ENCODE assay signal across 8 cellular contexts in genomic region chr17:46579083-46580075, GRCh38. TPM values are rescaled to one million over a fixed set of nuclear protein-coding genes. Genes with fewer than 3 reads are reported as not detected.
A peak's percentile ranks its signal among the peaks of the same experiment; 100 is the strongest.
DNase-seq lines count a peak whose midpoint lies in the region; ATAC-seq, FAIRE-seq and TF ChIP-seq lines count a peak whose summit lies in the region.
"Not testable (repeated sequence)": the region's sequence is repeated elsewhere in the genome, so short reads cannot be mapped to it uniquely, and the experiment has no call there.

TSS of gene ARL17A (minus strand) at chr17:46579691. CDS start at chr17:46576322, 3,369 bp downstream.

- DNase-seq in activated CD8-positive, alpha-beta memory T cell treated with anti-CD3 and anti-CD28 coated beads for 48 hours (ENCODE audit: low read depth in 2 of 3, low spot score in 2 of 3): peak; percentile 0 to 40 (median 33)
- DNase-seq in chondrocyte (ENCODE audit: low spot score): peak; percentile 71
- peak; percentile 88 for DNase-seq in lower lobe of right lung
- DNase-seq in stimulated activated CD4-positive, alpha-beta T cell treated with anti-CD3 and anti-CD28 coated beads, Interleukin-15, amount 100 ng/mL, for 48 hours (ENCODE audit: low read depth in 2 of 2): peak; percentile 57 to 72
- DNase-seq in urothelium cell line (ENCODE audit: low spot score): not testable (repeated sequence)

- not testable (repeated sequence) for H3K27me3 ChIP-seq in OCI-LY3 (ENCODE audit: low read depth, low read length); lower lobe of right lung (ENCODE audit: low read depth)

- not testable (repeated sequence) for H3K9me3 ChIP-seq in OCI-LY3 (ENCODE audit: insufficient read depth, low read length); lower lobe of right lung

- H3K9ac ChIP-seq in OCI-LY3 (ENCODE audit: low read length): peak within 1 kb of the TSS; percentile 33; the same call in 1 of the 2 replicates

- peak within 1 kb of the TSS; percentile 59 for H3K4me3 Mint-ChIP-seq in chondrocyte (ENCODE audit: unreplicated experiment)

- not testable (repeated sequence) for H3K9me3 Mint-ChIP-seq in chondrocyte (ENCODE audit: low read depth)

- H3K4me2 ChIP-seq in OCI-LY3 (ENCODE audit: low read length): peak within 1 kb of the TSS; percentile 57

- peak; percentile 100 for FAIRE-seq in urothelium cell line (lab: Jason Lieb, UNC)

- H3K4me1 ChIP-seq in OCI-LY3 (ENCODE audit: low read length); lower lobe of right lung: not testable (repeated sequence)

- H3K36me3 Mint-ChIP-seq in chondrocyte (ENCODE audit: low read depth): not testable (repeated sequence)

- ATAC-seq in GM19023 (IDR thresholded peaks at IDR 0.05; ENCODE audit: unreplicated experiment) (peak; percentile 90), HG02852 (IDR thresholded peaks at IDR 0.05; ENCODE audit: unreplicated experiment) (peak; percentile 93), lower lobe of right lung (peak; percentile 98 to 99)

- H4K20me1 ChIP-seq in OCI-LY3 (ENCODE audit: insufficient read depth, low read length): not testable (repeated sequence)

- H3K4me3 ChIP-seq in OCI-LY3 (ENCODE audit: low read length): peak within 1 kb of the TSS; percentile 51
- H3K4me3 ChIP-seq in lower lobe of right lung: peak within 1 kb of the TSS; percentile 45

- not testable (repeated sequence) for H3K79me2 ChIP-seq in OCI-LY3 (ENCODE audit: low read length)

- peak within 1 kb of the TSS; percentile 60 for H3K27ac ChIP-seq in OCI-LY3 (ENCODE audit: low read length)
- H3K27ac ChIP-seq in lower lobe of right lung: not testable (repeated sequence)

- intact Hi-C loops in lower lobe of right lung (cut with DNase I): not testable (repeated sequence)

- H3K27me3 Mint-ChIP-seq in chondrocyte (ENCODE audit: low read depth): not testable (repeated sequence)

- not testable (repeated sequence) for H3K4me1 Mint-ChIP-seq in chondrocyte (ENCODE audit: low read depth)

- H2AFZ ChIP-seq in OCI-LY3 (ENCODE audit: low read depth, low read length): not testable (repeated sequence)

- H3K27ac Mint-ChIP-seq in chondrocyte (ENCODE audit: unreplicated experiment): not testable (repeated sequence)

- TF ChIP-seq CTCF in OCI-LY3 (IDR thresholded peaks at IDR 0.05; ENCODE audit: low read depth, low read length); chondrocyte (IDR thresholded peaks at IDR 0.05); lower lobe of right lung (IDR thresholded peaks at IDR 0.05): not testable (repeated sequence)

- H3K36me3 ChIP-seq in OCI-LY3 (replicated peaks; ENCODE audit: low read depth, low read length); lower lobe of right lung: not testable (repeated sequence)

RNA-seq across cellular contexts. Expression of gene ARL17A, which starts in this region (rescaled TPM):
- 7.9 to 12.0 TPM (median 8.1 TPM) in 3 replicates for total RNA-seq in chondrocyte
- total RNA-seq in lower lobe of right lung: 25.9 TPM
